In genomic region chr11:119441898-119442243, GRCh38 we compare ENCODE assay signal across 17 cellular contexts. TPM values are rescaled to one million over a fixed set of nuclear protein-coding genes. Genes with fewer than 3 reads are reported as not detected.
"Had no signal": no experiment of that assay in that cellular context is flagged by ENCODE, and none has a peak within 500 bp of the region (broad histone marks: within the 10 kb centered on the region; RNA-seq: fewer than 3 reads in every experiment).

No MANE protein-coding gene starts in this region.

- H3K27me3 ChIP-seq: sigmoid colon had no signal

- H3K36me3 Mint-ChIP-seq: mesothelial cell of epicardium had no signal

- H3K4me3 ChIP-seq: gastrocnemius medialis, heart right ventricle, sigmoid colon, skin epidermis had no signal

- H3K4me3 Mint-ChIP-seq: mesothelial cell of epicardium, nephron had no signal

- H3K4me1 ChIP-seq: gastrocnemius medialis had no signal

- DNase-seq: effector memory CD4-positive, alpha-beta T cell; gastrocnemius medialis; heart right ventricle; hypothalamus; islet precursor cell; mammary epithelial cell; occipital lobe; sigmoid colon; stimulated activated CD4-positive, alpha-beta T cell treated with anti-CD3 and anti-CD28 coated beads, Interleukin-12 subunit alpha, Interleukin-12 subunit beta, amount 100 ng/mL, for 4 hours; stimulated activated naive CD4-positive, alpha-beta T cell; trophoblast cell had no signal

- H3K36me3 ChIP-seq: gastrocnemius medialis, heart right ventricle, sigmoid colon had no signal

- H3K27ac Mint-ChIP-seq: nephron had no signal

- H3K9me3 ChIP-seq: gastrocnemius medialis, heart right ventricle had no signal

- H3K27ac ChIP-seq: gastrocnemius medialis, heart right ventricle, sigmoid colon had no signal

- ATAC-seq: esophagus mucosa, gastrocnemius medialis, heart right ventricle, left lobe of liver had no signal

RNA-seq across cellular contexts. Expression of gene THY1, which starts 18.9 kb away (rescaled TPM):
- total RNA-seq: pulmonary artery endothelial cell had no signal
